Comparison of ENCODE assay signal across 1 cellular context in genomic region chr11:66466225-66467033, GRCh38.
TF ChIP-seq lines count a peak whose summit lies in the region.

Gene PELI3, plus strand, starts transcription at chr11:66466905. Its CDS starts 1,224 bp downstream, at chr11:66468129.

TF ChIP-seq in SK-N-SH, 30 proteins besides CTCF, POLR2A, EP300 and RAD21 (continued from another document):
- TF ChIP-seq RXRA (IDR thresholded peaks at IDR 0.05; ENCODE audit: borderline replicate concordance, low read depth) (no peak), FOSL2 (IDR thresholded peaks at IDR 0.05; ENCODE audit: borderline replicate concordance, low read depth) (no peak), FOXJ3 (CRISPR knock-in tag; IDR thresholded peaks at IDR 0.05) (no peak), IRF3 (IDR thresholded peaks at IDR 0.05; ENCODE audit: low read depth, low read length) (no peak), NRF1 (IDR thresholded peaks at IDR 0.05; ENCODE audit: low read depth, low read length) (peak; percentile 26; the same call in 1 of the 2 replicates), POLR2AphosphoS5 (IDR thresholded peaks at IDR 0.05; ENCODE audit: low read depth, low read length) (peak; percentile 57), GABPA (IDR thresholded peaks at IDR 0.05; ENCODE audit: low read depth) (no peak), SIN3A (IDR thresholded peaks at IDR 0.05; ENCODE audit: borderline replicate concordance, low read depth, low read length) (peak; percentile 38; the same call in 1 of the 2 replicates), YY1 (IDR thresholded peaks at IDR 0.05; ENCODE audit: low read depth) (no peak)
